ENCODE assay signal across 9 cellular contexts in genomic region chr11:18115360-18116127, GRCh38. TPM values are rescaled to one million over a fixed set of nuclear protein-coding genes. Genes with fewer than 3 reads are reported as not detected.
DNase-seq lines count a peak whose midpoint lies in the region; ATAC-seq and TF ChIP-seq lines count a peak whose summit lies in the region.
"Had no signal": no experiment of that assay in that cellular context is flagged by ENCODE, and none has a peak within 500 bp of the region (broad histone marks: within the 10 kb centered on the region; RNA-seq: fewer than 3 reads in every experiment).

No MANE protein-coding gene starts in this region.

- DNase-seq in GM04504 (ENCODE audit: low read depth) (peak; percentile 19), HCEC 1CT (peak; percentile 53), NCI-H1048 (lab: John Stamatoyannopoulos, UW) (peak; percentile 55), SKM-1 treated with dmso at 0.1 percent for 144 hours (lab: John Stamatoyannopoulos, UW; ENCODE audit: unreplicated experiment) (peak; percentile 23), heart right ventricle (peak in 1 of 2 donors; percentile 32), retina (peak; percentile 75)
- peak; percentile 62 to 67 for DNase-seq in activated naive CD4-positive, alpha-beta T cell treated with anti-CD3 and anti-CD28 coated beads, Interleukin-2, amount 50 U/mL, for 72 hours (ENCODE audit: low spot score in 2 of 2)

- no peaks in the 10 kb centered on the region for H3K9me3 ChIP-seq in heart right ventricle

- no peak overlapping the region for H3K4me3 ChIP-seq in heart right ventricle

- H3K4me1 ChIP-seq in heart right ventricle = no peaks in the 10 kb centered on the region

- H3K36me3 ChIP-seq in heart right ventricle = no peaks in the 10 kb centered on the region

- H3K36me3 Mint-ChIP-seq in activated naive CD4-positive, alpha-beta T cell treated with anti-CD3 and anti-CD28 coated beads, Interleukin-2, amount 50 U/mL, for 72 hours = no peaks in the 10 kb centered on the region

- H3K27ac Mint-ChIP-seq in activated naive CD4-positive, alpha-beta T cell treated with anti-CD3 and anti-CD28 coated beads, Interleukin-2, amount 50 U/mL, for 72 hours = no peak overlapping the region

- TF ChIP-seq CTCF in heart right ventricle (IDR thresholded peaks at IDR 0.05) = peak; percentile 75 to 91 (median 84)

- no peak overlapping the region for H3K27ac ChIP-seq in heart right ventricle

- 2 to 4% methylated on average over 9 of the region's 9 CpGs for WGBS in heart right ventricle, 2 donors

- intact Hi-C loops in heart right ventricle (cut with DNase I) = loop anchor here in 4 of 10 donors (5.0 to 10.0 kb wide), 2 partner anchors 619 to 687 kb away; no protein-coding TSS in a partner anchor

- H3K9me3 Mint-ChIP-seq in activated naive CD4-positive, alpha-beta T cell treated with anti-CD3 and anti-CD28 coated beads, Interleukin-2, amount 50 U/mL, for 72 hours = no peaks in the 10 kb centered on the region

- H3K27me3 ChIP-seq in heart right ventricle = peaks cover 0 to 31% (median 19%) of the 10 kb centered on the region in 7 donors

- ATAC-seq in activated naive CD4-positive, alpha-beta T cell treated with anti-CD3 and anti-CD28 coated beads, Interleukin-2, amount 50 U/mL, for 72 hours = peak; percentile 92 to 93
- peak; percentile 65 to 82 (median 73) for ATAC-seq in heart right ventricle
- ATAC-seq in HG02884 (IDR thresholded peaks at IDR 0.05; ENCODE audit: unreplicated experiment) = no peak

RNA-seq across cellular contexts. Expression of gene SAAL1, which starts 9.7 kb away (rescaled TPM):
- 10 to 100 TPM; 22.0 to 33.9 TPM for total RNA-seq in activated naive CD4-positive, alpha-beta T cell treated with anti-CD3 and anti-CD28 coated beads, Interleukin-2, amount 50 U/mL, for 72 hours
- 10 to 100 TPM in 1 of 10 donors, 1 to 10 TPM in 9; 4.9 to 11.8 (median 7.1) TPM for total RNA-seq in heart right ventricle
- polyA plus RNA-seq in heart right ventricle = 10 to 100 TPM in 1 of 2 donors, 1 to 10 TPM in 1; 6.5 to 16.5 TPM

RNA-seq across cellular contexts. Expression of gene MRGPRX3, which starts 16.8 kb away (rescaled TPM):
- total RNA-seq in activated naive CD4-positive, alpha-beta T cell treated with anti-CD3 and anti-CD28 coated beads, Interleukin-2, amount 50 U/mL, for 72 hours = not detected
- not detected for total RNA-seq in heart right ventricle
- not detected for polyA plus RNA-seq in heart right ventricle
- total RNA-seq: mononuclear cell had no signal

RNA-seq across cellular contexts. Expression of gene MRGPRX4, which starts 57.1 kb away (rescaled TPM):
- not detected for total RNA-seq in activated naive CD4-positive, alpha-beta T cell treated with anti-CD3 and anti-CD28 coated beads, Interleukin-2, amount 50 U/mL, for 72 hours
- total RNA-seq in heart right ventricle = not detected
- not detected for polyA plus RNA-seq in heart right ventricle
- total RNA-seq: mononuclear cell had no signal
